In the genomic region with DNA sequence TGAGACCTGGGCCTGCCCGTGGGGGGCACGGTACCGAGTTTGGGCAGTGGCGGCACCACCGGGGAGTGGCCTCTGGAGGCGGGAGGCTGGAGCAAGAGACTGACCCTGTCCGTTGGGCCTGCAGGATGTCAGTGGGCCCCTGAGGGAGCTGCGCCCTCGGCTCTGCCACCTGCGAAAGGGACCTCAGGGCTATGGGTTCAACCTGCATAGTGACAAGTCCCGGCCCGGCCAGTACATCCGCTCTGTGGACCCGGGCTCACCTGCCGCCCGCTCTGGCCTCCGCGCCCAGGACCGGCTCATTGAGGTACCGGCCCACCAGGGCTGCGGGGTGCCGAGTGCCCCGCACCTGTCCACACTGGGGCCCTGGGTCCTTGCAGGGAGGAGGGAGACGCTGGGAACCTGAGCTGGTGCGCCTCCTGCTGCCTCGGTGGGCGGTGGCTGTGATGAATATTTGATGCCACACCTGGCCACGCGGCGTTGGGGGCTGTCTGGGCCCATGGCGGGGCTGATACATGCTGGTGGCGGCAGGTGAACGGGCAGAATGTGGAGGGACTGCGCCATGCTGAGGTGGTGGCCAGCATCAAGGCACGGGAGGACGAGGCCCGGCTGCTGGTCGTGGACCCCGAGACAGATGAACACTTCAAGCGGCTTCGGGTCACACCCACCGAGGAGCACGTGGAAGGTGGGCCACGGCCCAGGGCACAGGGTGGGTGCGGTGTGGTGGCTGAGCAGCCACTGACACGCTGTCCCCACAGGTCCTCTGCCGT, we compare ENCODE assay signal across 10 cellular contexts. TPM values are rescaled to one million over a fixed set of nuclear protein-coding genes. Genes with fewer than 3 reads are reported as not detected.
DNase-seq lines count a peak whose midpoint lies in the region; ATAC-seq and TF ChIP-seq lines count a peak whose summit lies in the region.
"Had no signal": no experiment of that assay in that cellular context is flagged by ENCODE, and none has a peak within 500 bp of the region (broad histone marks: within the 10 kb centered on the region; RNA-seq: fewer than 3 reads in every experiment).

No MANE protein-coding gene starts in this region.

- H3K36me3 ChIP-seq in RWPE2 (ENCODE audit: low read depth), result no peaks in the 10 kb centered on the region
- H3K36me3 ChIP-seq in esophagus (ENCODE audit: control insufficient read depth in 2 of 2, insufficient read depth in 2 of 2, low read length in 1 of 2), result peaks cover 0 to 7% of the 10 kb centered on the region in 2 donors
- peaks cover 0 to 2% of the 10 kb centered on the region in 2 donors for H3K36me3 ChIP-seq in neuronal stem cell (replicated peaks in 1 of 2; ENCODE audit: control insufficient read depth in 2 of 2, insufficient read depth in 2 of 2, low read length in 2 of 2)

- H3K9me3 Mint-ChIP-seq in type B pancreatic cell, result no peaks in the 10 kb centered on the region
- H3K9me3 Mint-ChIP-seq: brain; stimulated activated effector memory CD8-positive, alpha-beta T cell treated with anti-CD3 and anti-CD28 coated beads, Interleukin-12 subunit alpha, Interleukin-12 subunit beta, amount 100 ng/mL, for 72 hours had no signal

- peaks cover 10% of the 10 kb centered on the region for H3K4me1 Mint-ChIP-seq in type B pancreatic cell (ENCODE audit: unreplicated experiment)

- H2BK5ac ChIP-seq in neuronal stem cell (ENCODE audit: low read length), result peak overlapping the region; percentile 66

- H3K27ac ChIP-seq in RWPE2 (ENCODE audit: poor library complexity, severe bottlenecking), result peak overlapping the region; percentile 21
- H3K27ac ChIP-seq in esophagus (ENCODE audit: low read depth in 2 of 2, low read length in 1 of 2), result peak overlapping the region; percentile 78 to 79
- peak overlapping the region; percentile 24 for H3K27ac ChIP-seq in neuronal stem cell (replicated peaks; ENCODE audit: low read length)

- H3K9ac ChIP-seq in neuronal stem cell (ENCODE audit: low read depth, low read length, poor library complexity), result no peak overlapping the region

- peak overlapping the region; percentile 84 for H2BK12ac ChIP-seq in neuronal stem cell (ENCODE audit: low read length)

- H3K4me3 ChIP-seq in RWPE2 (ENCODE audit: severe bottlenecking) (no peak overlapping the region), esophagus (ENCODE audit: low read depth in 1 of 2, low read length in 2 of 2) (no peak overlapping the region), neuronal stem cell (ENCODE audit: low read length in 2 of 2) (no peak overlapping the region)

- no peaks in the 10 kb centered on the region for H3K36me3 Mint-ChIP-seq in type B pancreatic cell
- H3K36me3 Mint-ChIP-seq: brain; stimulated activated effector memory CD8-positive, alpha-beta T cell treated with anti-CD3 and anti-CD28 coated beads, Interleukin-12 subunit alpha, Interleukin-12 subunit beta, amount 100 ng/mL, for 72 hours had no signal

- H3K4me1 ChIP-seq in RWPE2 (ENCODE audit: insufficient read depth, poor library complexity, severe bottlenecking), result peaks cover 13% of the 10 kb centered on the region
- H3K4me1 ChIP-seq in esophagus (ENCODE audit: control insufficient read depth in 2 of 2, insufficient read depth in 2 of 2, low read length in 1 of 2), result peaks cover 7 to 27% of the 10 kb centered on the region in 2 donors
- H3K4me1 ChIP-seq in neuronal stem cell (ENCODE audit: control insufficient read depth in 2 of 2, insufficient read depth in 1 of 2, low read depth in 1 of 2, low read length in 2 of 2), result peaks cover 7 to 29% of the 10 kb centered on the region in 2 donors

- H2BK120ac ChIP-seq in neuronal stem cell (ENCODE audit: low read depth, low read length), result no peak overlapping the region

- H3K9me3 ChIP-seq in RWPE2 (ENCODE audit: severe bottlenecking) (no peaks in the 10 kb centered on the region), esophagus (ENCODE audit: control insufficient read depth in 2 of 2, insufficient read depth in 1 of 2, low read depth in 1 of 2, low read length in 1 of 2) (no peaks in the 10 kb centered on the region), neuronal stem cell (replicated peaks in 1 of 2; ENCODE audit: control insufficient read depth in 2 of 2, insufficient read depth in 1 of 2, low read depth in 1 of 2, low read length in 2 of 2) (no peaks in the 10 kb centered on the region)

- no peak for TF ChIP-seq CTCF in RWPE2 (IDR thresholded peaks at IDR 0.05; ENCODE audit: poor library complexity, severe bottlenecking)
- TF ChIP-seq CTCF in type B pancreatic cell (conservative IDR thresholded peaks at IDR 0.05), result no peak

- no peak overlapping the region for H3K18ac ChIP-seq in neuronal stem cell (ENCODE audit: low read length)

- H2BK15ac ChIP-seq in neuronal stem cell (ENCODE audit: low read length), result peak overlapping the region; percentile 75

- no peak overlapping the region for H3K27ac Mint-ChIP-seq in type B pancreatic cell
- H3K27ac Mint-ChIP-seq: stimulated activated effector memory CD8-positive, alpha-beta T cell treated with anti-CD3 and anti-CD28 coated beads, Interleukin-12 subunit alpha, Interleukin-12 subunit beta, amount 100 ng/mL, for 72 hours had no signal

- H3K14ac ChIP-seq in neuronal stem cell (ENCODE audit: low read length), result peak overlapping the region; percentile 82

- peak overlapping the region; percentile 65 for H3K23ac ChIP-seq in neuronal stem cell (ENCODE audit: low read depth, low read length, poor library complexity)

- peak overlapping the region; percentile 76 for H3K4ac ChIP-seq in neuronal stem cell (ENCODE audit: low read length)

- H3K27me3 Mint-ChIP-seq in type B pancreatic cell, result no peaks in the 10 kb centered on the region
- H3K27me3 Mint-ChIP-seq: brain had no signal

- peak overlapping the region; percentile 43 for H4K8ac ChIP-seq in neuronal stem cell (ENCODE audit: low read depth, low read length)

- H3K4me2 ChIP-seq in neuronal stem cell (ENCODE audit: insufficient read depth, low read length, poor library complexity, severe bottlenecking), result no peak overlapping the region

- peaks cover 5% of the 10 kb centered on the region for H3K79me1 ChIP-seq in neuronal stem cell (ENCODE audit: low read depth, low read length)

- H3K27me3 ChIP-seq in RWPE2 (ENCODE audit: insufficient read depth, poor library complexity, severe bottlenecking) (no peaks in the 10 kb centered on the region), esophagus (ENCODE audit: control insufficient read depth in 1 of 2, insufficient read depth in 2 of 2, low read length in 2 of 2) (no peaks in the 10 kb centered on the region), neuronal stem cell (ENCODE audit: control insufficient read depth in 3 of 3, insufficient read depth in 3 of 3, low read depth in 1 of 3, low read length in 3 of 3) (no peaks in the 10 kb centered on the region)

- peak overlapping the region; percentile 35 for H2AFZ ChIP-seq in neuronal stem cell (ENCODE audit: low read length)

- no peak for ATAC-seq in RWPE2 (ENCODE audit: low read depth)
- no peak for ATAC-seq in GM21526 (IDR thresholded peaks at IDR 0.05; ENCODE audit: low FRiP score, unreplicated experiment)
- ATAC-seq: stimulated activated effector memory CD8-positive, alpha-beta T cell treated with anti-CD3 and anti-CD28 coated beads, Interleukin-12 subunit alpha, Interleukin-12 subunit beta, amount 100 ng/mL, for 72 hours had no signal

- peak overlapping the region; percentile 81 for H2AK5ac ChIP-seq in neuronal stem cell (ENCODE audit: low read depth, low read length)

- 82 to 84% methylated on average over 47 of the region's 47 CpGs for WGBS in esophagus, 2 donors
- no CpG with 5 or more reads among the region's 47 CpGs for WGBS in neuronal stem cell (ENCODE audit: extremely low coverage in 2 of 2, insufficient read length in 2 of 2, insufficient replicate concordance in 1 of 2), 2 donors

- no peak overlapping the region for H3K4me3 Mint-ChIP-seq in type B pancreatic cell
- H3K4me3 Mint-ChIP-seq: brain; stimulated activated effector memory CD8-positive, alpha-beta T cell treated with anti-CD3 and anti-CD28 coated beads, Interleukin-12 subunit alpha, Interleukin-12 subunit beta, amount 100 ng/mL, for 72 hours had no signal

- H4K91ac ChIP-seq in neuronal stem cell (ENCODE audit: low read depth, low read length, poor library complexity), result no peak overlapping the region

- intact Hi-C loops in posterior cingulate gyrus (cut with DNase I), result no loop called here

- DNase-seq in RWPE2 (ENCODE audit: low spot score) (peak; percentile 73), neuronal stem cell (ENCODE audit: low spot score) (no peak), type B pancreatic cell (ENCODE audit: extremely low spot score, unreplicated experiment) (peak; percentile 66), posterior cingulate gyrus (no peak), kidney glomerular epithelial cell (lab: John Stamatoyannopoulos, UW) (no peak)
- DNase-seq: NCI-H187 treated with DMSO at 0.1 percent for 48 hours had no signal

RNA-seq across cellular contexts. Expression of a gene that starts 9.7 kb away (rescaled TPM):
- 10 to 100 TPM; 26.3 to 36.1 TPM for polyA plus RNA-seq in esophagus
- 16.0 TPM for polyA plus RNA-seq in neuronal stem cell (2013, experiment 1 of 2)
- polyA plus RNA-seq in neuronal stem cell (2013, experiment 2 of 2), result 14.8 TPM
- total RNA-seq in type B pancreatic cell (ENCODE audit: low replicate concordance), result 23.3 and 23.4 TPM in 2 replicates

RNA-seq across cellular contexts. Expression of a gene that starts 11.3 kb away (rescaled TPM):
- 10 to 100 TPM; 15.1 to 16.2 TPM for polyA plus RNA-seq in esophagus
- 28.2 TPM for polyA plus RNA-seq in neuronal stem cell (2013, experiment 1 of 2)
- polyA plus RNA-seq in neuronal stem cell (2013, experiment 2 of 2), result 27.7 TPM
- 18.1 and 37.6 TPM in 2 replicates for total RNA-seq in type B pancreatic cell (ENCODE audit: low replicate concordance)

RNA-seq across cellular contexts. Expression of a gene that starts 11.4 kb away (rescaled TPM):
- polyA plus RNA-seq in esophagus, result 10 to 100 TPM; 31.1 to 66.6 TPM
- 54.6 TPM for polyA plus RNA-seq in neuronal stem cell (2013, experiment 1 of 2)
- polyA plus RNA-seq in neuronal stem cell (2013, experiment 2 of 2), result 53.2 TPM
- 131 and 208 TPM in 2 replicates for total RNA-seq in type B pancreatic cell (ENCODE audit: low replicate concordance)

RNA-seq across cellular contexts. Expression of a gene that starts 16.8 kb away (rescaled TPM):
- polyA plus RNA-seq in esophagus, result under 1 TPM; 0.22 to 0.53 TPM
- polyA plus RNA-seq in neuronal stem cell (2013, experiment 1 of 2), result 2.0 TPM
- 1.7 TPM for polyA plus RNA-seq in neuronal stem cell (2013, experiment 2 of 2)
- total RNA-seq in type B pancreatic cell (ENCODE audit: low replicate concordance), result 3.9 and 4.7 TPM in 2 replicates

RNA-seq across cellular contexts. Expression of a gene that starts 26.8 kb away (rescaled TPM):
- polyA plus RNA-seq in esophagus, result 10 to 100 TPM; 27.9 to 36.4 TPM
- polyA plus RNA-seq in neuronal stem cell (2013, experiment 1 of 2), result 21.3 TPM
- 20.9 TPM for polyA plus RNA-seq in neuronal stem cell (2013, experiment 2 of 2)
- 43.9 and 46.1 TPM in 2 replicates for total RNA-seq in type B pancreatic cell (ENCODE audit: low replicate concordance)

Comparison
In these comparisons a context has a peak if more than half of its experiments do, and no peak if none do; other contexts are left out.
1. DNase-seq: peak in RWPE2 (single experiment) and type B pancreatic cell (single experiment); none in neuronal stem cell (single experiment), posterior cingulate gyrus (0 of 10) and kidney glomerular epithelial cell (single experiment).
2. H3K27ac ChIP-seq: peak in every context shown above with its lines; median percentile 78 in esophagus; 24 in neuronal stem cell; 21 in RWPE2.